Comparison of ENCODE assay signal across 15 cellular contexts in genomic region chr4:180557348-180557747, GRCh38.
A peak's percentile ranks its signal among the peaks of the same experiment; 100 is the strongest.
DNase-seq lines count a peak whose midpoint lies in the region; ATAC-seq and TF ChIP-seq lines count a peak whose summit lies in the region.
"Had no signal": no experiment of that assay in that cellular context is flagged by ENCODE, and none has a peak within 500 bp of the region (broad histone marks: within the 10 kb centered on the region; RNA-seq: fewer than 3 reads in every experiment).

No MANE protein-coding gene starts in this region.

- no peak overlapping the region for H3K27ac Mint-ChIP-seq in activated CD4-positive, alpha-beta T cell treated with anti-CD3 and anti-CD28 coated beads, Interleukin-2, amount 10 ng/mL, durations not matched to agents 24 days and 14 days
- H3K27ac Mint-ChIP-seq in CD4-positive, alpha-beta T cell: no peak overlapping the region
- H3K27ac Mint-ChIP-seq: IgD-negative memory B cell had no signal

- peak; percentile 30; the same call in 1 of the 2 replicates for TF ChIP-seq RAD21 in Ishikawa (IDR thresholded peaks at IDR 0.05; ENCODE audit: low read depth)

- intact Hi-C loops in mammary epithelial cell (cut with micrococcal nuclease) (no loop called here), heart right ventricle (cut with DNase I) (no loop called here)
- intact Hi-C loops in activated CD4-positive, alpha-beta T cell treated with anti-CD3 and anti-CD28 coated beads, Interleukin-2, amount 10 ng/mL, durations not matched to agents 24 days and 14 days (cut with micrococcal nuclease): no loop called here
- intact Hi-C loops in CD4-positive, alpha-beta T cell (cut with DNase I, micrococcal nuclease): no loop called here

- no TSS peak for BruUV-seq in mammary epithelial cell (replicated peaks; lab: Mats Ljungman, UMichigan)

- no peak overlapping the region for H3K4me3 Mint-ChIP-seq in activated CD4-positive, alpha-beta T cell treated with anti-CD3 and anti-CD28 coated beads, Interleukin-2, amount 10 ng/mL, durations not matched to agents 24 days and 14 days
- H3K4me3 Mint-ChIP-seq in CD4-positive, alpha-beta T cell: no peak overlapping the region
- H3K4me3 Mint-ChIP-seq: central memory CD8-positive, alpha-beta T cell; IgD-negative memory B cell; naive B cell had no signal

- H3K4me1 Mint-ChIP-seq in activated CD4-positive, alpha-beta T cell treated with anti-CD3 and anti-CD28 coated beads, Interleukin-2, amount 10 ng/mL, durations not matched to agents 24 days and 14 days: no peaks in the 10 kb centered on the region
- no peaks in the 10 kb centered on the region for H3K4me1 Mint-ChIP-seq in CD4-positive, alpha-beta T cell (ENCODE audit: low read depth)
- H3K4me1 Mint-ChIP-seq: central memory CD8-positive, alpha-beta T cell; IgD-negative memory B cell; naive B cell had no signal

- no peaks in the 10 kb centered on the region for H3K4me1 ChIP-seq in mammary epithelial cell (ENCODE audit: insufficient read depth, low read length)
- H3K4me1 ChIP-seq in heart right ventricle: no peaks in the 10 kb centered on the region
- H3K4me1 ChIP-seq: SJCRH30 had no signal

- dilution Hi-C loops in mammary epithelial cell (cut with HindIII; ENCODE audit: low sequenced_read_pairs): no loop called here

- H3K36me3 Mint-ChIP-seq in activated CD4-positive, alpha-beta T cell treated with anti-CD3 and anti-CD28 coated beads, Interleukin-2, amount 10 ng/mL, durations not matched to agents 24 days and 14 days (ENCODE audit: low read depth): no peaks in the 10 kb centered on the region
- H3K36me3 Mint-ChIP-seq in CD4-positive, alpha-beta T cell (ENCODE audit: low read depth): no peaks in the 10 kb centered on the region
- H3K36me3 Mint-ChIP-seq: IgD-negative memory B cell, naive B cell had no signal

- no peaks in the 10 kb centered on the region for H4K20me1 ChIP-seq in mammary epithelial cell (ENCODE audit: insufficient read depth, low read length)

- H2AFZ ChIP-seq in mammary epithelial cell (ENCODE audit: low read depth, low read length): no peak overlapping the region

- TF ChIP-seq CTCF in mammary epithelial cell (conservative IDR thresholded peaks at IDR 0.05 in 1 of 2, IDR thresholded peaks at IDR 0.05 in 1 of 2; ENCODE audit: extremely low read depth in 1 of 2, insufficient read depth in 1 of 2, low read depth in 1 of 2, low read length in 2 of 2) (peak; percentile 48 to 53), heart right ventricle (IDR thresholded peaks at IDR 0.05) (no peak)
- no peak for TF ChIP-seq CTCF in CD4-positive, alpha-beta T cell (IDR thresholded peaks at IDR 0.05)

- in situ Hi-C loops in mammary epithelial cell (cut with MboI; ENCODE audit: low sequenced_read_pairs in 2 of 2): no loop called here

- no peaks in the 10 kb centered on the region for H3K36me3 ChIP-seq in mammary epithelial cell (ENCODE audit: insufficient read depth, low read length)
- H3K36me3 ChIP-seq in heart right ventricle: no peaks in the 10 kb centered on the region
- H3K36me3 ChIP-seq: SJCRH30 had no signal

- no peak for TF ChIP-seq EP300 in Ishikawa (IDR thresholded peaks at IDR 0.05; ENCODE audit: borderline replicate concordance)

- no peak overlapping the region for H3K4me2 ChIP-seq in mammary epithelial cell (ENCODE audit: insufficient read depth, low read depth, low read length)

- 43% methylated on average over 3 of the region's 3 CpGs for WGBS in mammary epithelial cell (ENCODE audit: low coverage, missing lambda C conversion rate)
- WGBS in heart right ventricle, 2 donors: 67 to 72% methylated on average over 3 of the region's 3 CpGs

- no peaks in the 10 kb centered on the region for H3K9me3 Mint-ChIP-seq in activated CD4-positive, alpha-beta T cell treated with anti-CD3 and anti-CD28 coated beads, Interleukin-2, amount 10 ng/mL, durations not matched to agents 24 days and 14 days
- H3K9me3 Mint-ChIP-seq in CD4-positive, alpha-beta T cell: peaks cover 3% of the 10 kb centered on the region
- H3K9me3 Mint-ChIP-seq: naive B cell had no signal

- POLR2A ChIA-PET in CD4-positive, alpha-beta T cell (lab: Charles Lee): no interaction called here

- H3K9me3 ChIP-seq in mammary epithelial cell (replicated peaks; ENCODE audit: insufficient read depth, low read length): no peaks in the 10 kb centered on the region
- no peaks in the 10 kb centered on the region for H3K9me3 ChIP-seq in heart right ventricle
- no peaks in the 10 kb centered on the region for H3K9me3 ChIP-seq in CD4-positive, alpha-beta T cell (ENCODE audit: control insufficient read depth, low read length)
- H3K9me3 ChIP-seq: SJCRH30 had no signal

- H3K79me2 ChIP-seq in mammary epithelial cell (ENCODE audit: insufficient read depth, low read length): no peaks in the 10 kb centered on the region

- ATAC-seq in GM19035 (IDR thresholded peaks at IDR 0.05; ENCODE audit: unreplicated experiment): peak; percentile 60
- ATAC-seq in heart right ventricle: no peak
- no peak for ATAC-seq in CD4-positive, alpha-beta T cell (ENCODE audit: poor library complexity)

- DNase-seq in COLO829 (ENCODE audit: low spot score) (peak; percentile 14), mammary epithelial cell (no peak), AG08395 (ENCODE audit: low spot score) (no peak), heart right ventricle (no peak)
- DNase-seq in activated CD4-positive, alpha-beta T cell treated with anti-CD3 and anti-CD28 coated beads, Interleukin-2, amount 10 ng/mL, durations not matched to agents 24 days and 14 days: no peak
- DNase-seq in CD4-positive, alpha-beta T cell: no peak
- DNase-seq: activated effector memory CD4-positive, alpha-beta T cell treated with anti-CD3 and anti-CD28 coated beads, Interleukin-2, amount 50 U/mL, for 16 hours; naive B cell; NCI-H2171 treated with DMSO at 0.1 percent for 48 hours had no signal

- no peak overlapping the region for H3K4me3 ChIP-seq in mammary epithelial cell (replicated peaks in 1 of 3; ENCODE audit: insufficient read depth in 1 of 3, low read depth in 2 of 3, low read length in 3 of 3)
- no peak overlapping the region for H3K4me3 ChIP-seq in heart right ventricle
- H3K4me3 ChIP-seq: SJCRH30, skin epidermis had no signal

- H3K9ac ChIP-seq in mammary epithelial cell (ENCODE audit: insufficient read depth, low read length): no peak overlapping the region

- H3K27me3 ChIP-seq in mammary epithelial cell (ENCODE audit: insufficient read depth, low read length) (no peaks in the 10 kb centered on the region), heart right ventricle (no peaks in the 10 kb centered on the region)
- no peaks in the 10 kb centered on the region for H3K27me3 ChIP-seq in CD4-positive, alpha-beta T cell (ENCODE audit: control insufficient read depth, insufficient read depth, low read length)
- H3K27me3 ChIP-seq: SJCRH30 had no signal

- H3K27me3 Mint-ChIP-seq in activated CD4-positive, alpha-beta T cell treated with anti-CD3 and anti-CD28 coated beads, Interleukin-2, amount 10 ng/mL, durations not matched to agents 24 days and 14 days: no peaks in the 10 kb centered on the region
- no peaks in the 10 kb centered on the region for H3K27me3 Mint-ChIP-seq in CD4-positive, alpha-beta T cell
- H3K27me3 Mint-ChIP-seq: central memory CD8-positive, alpha-beta T cell; IgD-negative memory B cell; naive B cell had no signal

- no peak overlapping the region for H3K27ac ChIP-seq in mammary epithelial cell (ENCODE audit: insufficient read depth, low read depth, low read length)
- H3K27ac ChIP-seq in heart right ventricle: no peak overlapping the region
- H3K27ac ChIP-seq in CD4-positive, alpha-beta T cell (ENCODE audit: low read depth, low read length): no peak overlapping the region
- H3K27ac ChIP-seq: SJCRH30, skin epidermis had no signal

- CTCF ChIA-PET in mammary epithelial cell (lab: Charles Lee; ENCODE audit: low non-redundant PET): no interaction called here
- CTCF ChIA-PET in CD4-positive, alpha-beta T cell (lab: Charles Lee): no interaction called here

TF ChIP-seq in Ishikawa, 13 proteins besides CTCF, POLR2A, EP300 and RAD21 (continues in another document):
- TF ChIP-seq TEAD4 (IDR thresholded peaks at IDR 0.05) (no peak), ZBTB7A (IDR thresholded peaks at IDR 0.05; ENCODE audit: low read depth) (no peak), YY1 (IDR thresholded peaks at IDR 0.05; ENCODE audit: low read depth) (no peak), NFIC (IDR thresholded peaks at IDR 0.05) (no peak), USF1 (IDR thresholded peaks at IDR 0.05) (no peak), EGR1 (IDR thresholded peaks at IDR 0.05) (no peak), FOXM1 (IDR thresholded peaks at IDR 0.05; ENCODE audit: borderline replicate concordance, low read depth) (no peak), MAX (IDR thresholded peaks at IDR 0.05) (no peak), CEBPB (IDR thresholded peaks at IDR 0.05) (no peak)

Comparison
In these comparisons a context has a peak if more than half of its experiments do, and no peak if none do; other contexts are left out.
1. CTCF ChIP-seq: peak in mammary epithelial cell (2 of 2); none in heart right ventricle (0 of 9) and CD4-positive, alpha-beta T cell (single experiment).